ENCODE assay signal across 1 cellular context in the genomic region with DNA sequence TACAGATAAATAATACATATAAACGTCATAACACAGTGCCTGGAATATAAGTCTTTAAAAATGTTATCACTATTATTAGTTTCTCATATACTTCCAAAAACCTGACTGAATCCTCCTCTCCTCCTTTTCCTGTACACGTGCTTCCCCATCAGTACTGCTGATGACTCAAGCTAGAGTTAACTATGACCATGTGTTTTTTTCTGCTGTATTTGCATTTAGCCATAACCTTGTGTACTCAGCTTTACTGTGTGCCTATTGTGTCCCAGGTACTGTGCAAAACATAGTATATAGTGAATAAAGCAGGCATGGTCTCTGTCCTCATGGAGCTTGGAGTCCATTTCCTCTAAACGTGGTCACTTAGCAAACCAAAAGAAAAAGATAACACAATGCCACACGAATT.
TF ChIP-seq lines count a peak whose summit lies in the region.

No MANE protein-coding gene starts in this region.

TF ChIP-seq in A549, 52 proteins besides CTCF, POLR2A, EP300 and RAD21 (continued from another document):
- TF ChIP-seq MYC (IDR thresholded peaks at IDR 0.05; ENCODE audit: borderline replicate concordance, low read length) (0 out of 2 replicates have a peak, but pooled peaks have one; percentile 27), JUNB (IDR thresholded peaks at IDR 0.05) (no peak), MAFK (IDR thresholded peaks at IDR 0.05; ENCODE audit: partially characterized antibody) (peak; percentile 90), MAZ (IDR thresholded peaks at IDR 0.05; ENCODE audit: borderline replicate concordance, low read depth, low read length) (no peak), RFX5 (IDR thresholded peaks at IDR 0.05) (no peak), RCOR1 (IDR thresholded peaks at IDR 0.05; ENCODE audit: low read depth, low read length) (no peak)
TF ChIP-seq in A549: peak in this region for 4.
